ENCODE assay signal across 8 cellular contexts in the genomic region with DNA sequence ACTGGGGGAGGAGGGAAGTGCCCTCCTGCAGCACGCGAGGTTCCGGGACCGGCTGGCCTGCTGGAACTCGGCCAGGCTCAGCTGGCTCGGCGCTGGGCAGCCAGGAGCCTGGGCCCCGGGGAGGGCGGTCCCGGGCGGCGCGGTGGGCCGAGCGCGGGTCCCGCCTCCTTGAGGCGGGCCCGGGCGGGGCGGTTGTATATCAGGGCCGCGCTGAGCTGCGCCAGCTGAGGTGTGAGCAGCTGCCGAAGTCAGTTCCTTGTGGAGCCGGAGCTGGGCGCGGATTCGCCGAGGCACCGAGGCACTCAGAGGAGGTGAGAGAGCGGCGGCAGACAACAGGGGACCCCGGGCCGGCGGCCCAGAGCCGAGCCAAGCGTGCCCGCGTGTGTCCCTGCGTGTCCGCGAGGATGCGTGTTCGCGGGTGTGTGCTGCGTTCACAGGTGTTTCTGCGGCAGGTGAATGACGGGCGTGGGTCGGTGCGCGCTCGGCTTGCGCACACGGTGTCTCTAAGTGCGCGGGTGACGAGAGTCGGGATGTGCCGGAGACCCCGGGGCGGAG. TPM values are rescaled to one million over a fixed set of nuclear protein-coding genes. Genes with fewer than 3 reads are reported as not detected.
DNase-seq lines count a peak whose midpoint lies in the region; ATAC-seq, FAIRE-seq and TF ChIP-seq lines count a peak whose summit lies in the region.

A gene (plus strand): TSS at position 227 of the 555 bp plus-strand sequence. CDS start 5,388 bp downstream, outside the sequence.

- peaks cover 31% of the 10 kb centered on the region for H3K36me3 Mint-ChIP-seq in T-helper 1 cell treated with Interleukin-12 subunit alpha and Interleukin-12 subunit beta and Interleukin-4 antibody, amounts not matched to agents 30 μg/mL and 1 μg/mL, for 36 hours (ENCODE audit: low read depth)

- no peak for TF ChIP-seq CTCF in psoas muscle (IDR thresholded peaks at IDR 0.05)

- H3K27ac Mint-ChIP-seq in T-helper 1 cell treated with Interleukin-12 subunit alpha and Interleukin-12 subunit beta and Interleukin-4 antibody, amounts not matched to agents 30 μg/mL and 1 μg/mL, for 36 hours, result peak within 1 kb of the TSS; percentile 96

- intact Hi-C loops in left ventricle myocardium superior (cut with micrococcal nuclease), result no loop called here
- intact Hi-C loops in psoas muscle (cut with DNase I), result loop anchor here in 1 of 2 donors (2.0 kb wide), 1 partner anchor 54 kb away; no protein-coding TSS in a partner anchor

- H3K27me3 ChIP-seq in psoas muscle (ENCODE audit: insufficient read depth in 3 of 3, low read length in 2 of 3), result no peaks in the 10 kb centered on the region

- no peaks in the 10 kb centered on the region for H3K27me3 Mint-ChIP-seq in T-helper 1 cell treated with Interleukin-12 subunit alpha and Interleukin-12 subunit beta and Interleukin-4 antibody, amounts not matched to agents 30 μg/mL and 1 μg/mL, for 36 hours (ENCODE audit: low read depth)

- peaks cover 58% of the 10 kb centered on the region for H3K4me1 Mint-ChIP-seq in T-helper 1 cell treated with Interleukin-12 subunit alpha and Interleukin-12 subunit beta and Interleukin-4 antibody, amounts not matched to agents 30 μg/mL and 1 μg/mL, for 36 hours (ENCODE audit: low read depth)

- peak within 1 kb of the TSS; percentile 98 for H3K4me3 Mint-ChIP-seq in T-helper 1 cell treated with Interleukin-12 subunit alpha and Interleukin-12 subunit beta and Interleukin-4 antibody, amounts not matched to agents 30 μg/mL and 1 μg/mL, for 36 hours

- peak within 1 kb of the TSS; percentile 99 for H3K27ac ChIP-seq in psoas muscle

- peaks cover 38% of the 10 kb centered on the region for H3K4me1 ChIP-seq in psoas muscle

- peaks cover 0 to 19% of the 10 kb centered on the region in 2 donors for H3K36me3 ChIP-seq in psoas muscle (ENCODE audit: insufficient read depth in 1 of 2, low read depth in 1 of 2)

- no peaks in the 10 kb centered on the region for H3K9me3 Mint-ChIP-seq in T-helper 1 cell treated with Interleukin-12 subunit alpha and Interleukin-12 subunit beta and Interleukin-4 antibody, amounts not matched to agents 30 μg/mL and 1 μg/mL, for 36 hours

- no peaks in the 10 kb centered on the region for H3K9me3 ChIP-seq in psoas muscle

- FAIRE-seq in urothelium cell line (lab: Jason Lieb, UNC), result no peak

- WGBS in psoas muscle, 3 donors, result 0% methylated on average over 48 to 63 of the region's 63 CpGs

- DNase-seq in GM04504 (ENCODE audit: low read depth) (peak; percentile 93), NCI-H1436 treated with DMSO at 0.1 percent for 48 hours (lab: John Stamatoyannopoulos, UW) (peak; percentile 40), amygdala (lab: John Stamatoyannopoulos, UW) (peak in 48 of 56 donors; percentile 20 to 84 (median 64)), left ventricle myocardium superior (peak; percentile 96), psoas muscle (peak; percentile 93 to 96), urothelium cell line (ENCODE audit: low spot score) (peak; percentile 84)

- ATAC-seq in HG02678 (IDR thresholded peaks at IDR 0.05; ENCODE audit: unreplicated experiment), result peak; percentile 62
- ATAC-seq in left ventricle myocardium superior, result peak; percentile 84
- peak; percentile 72 to 80 (median 76) for ATAC-seq in psoas muscle

- H3K4me3 ChIP-seq in psoas muscle, result peak within 1 kb of the TSS; percentile 91

RNA-seq across cellular contexts. Expression of the gene that starts here (rescaled TPM):
- 40.0 TPM for total RNA-seq in left ventricle myocardium superior
- 100 to 1,000 TPM in 3 of 4 donors, 10 to 100 TPM in 1; 39.2 to 666 (median 157) TPM for total RNA-seq in psoas muscle
- 100 to 1,000 TPM; 130 to 415 (median 273) TPM for polyA plus RNA-seq in psoas muscle

Comparison
In these comparisons a context has a peak if more than half of its experiments do, and no peak if none do; other contexts are left out.
1. Peak in every context shown above with its lines: DNase-seq, ATAC-seq, H3K4me3 ChIP-seq and H3K27ac ChIP-seq.
2. DNase-seq: peak in every context shown above with its lines; median percentile 96 in left ventricle myocardium superior; 94 in psoas muscle; 93 in GM04504; 84 in urothelium cell line; 64 in amygdala; 40 in NCI-H1436 treated with DMSO at 0.1 percent for 48 hours.